Comparison of ENCODE assay signal across 7 cellular contexts in the genomic region with DNA sequence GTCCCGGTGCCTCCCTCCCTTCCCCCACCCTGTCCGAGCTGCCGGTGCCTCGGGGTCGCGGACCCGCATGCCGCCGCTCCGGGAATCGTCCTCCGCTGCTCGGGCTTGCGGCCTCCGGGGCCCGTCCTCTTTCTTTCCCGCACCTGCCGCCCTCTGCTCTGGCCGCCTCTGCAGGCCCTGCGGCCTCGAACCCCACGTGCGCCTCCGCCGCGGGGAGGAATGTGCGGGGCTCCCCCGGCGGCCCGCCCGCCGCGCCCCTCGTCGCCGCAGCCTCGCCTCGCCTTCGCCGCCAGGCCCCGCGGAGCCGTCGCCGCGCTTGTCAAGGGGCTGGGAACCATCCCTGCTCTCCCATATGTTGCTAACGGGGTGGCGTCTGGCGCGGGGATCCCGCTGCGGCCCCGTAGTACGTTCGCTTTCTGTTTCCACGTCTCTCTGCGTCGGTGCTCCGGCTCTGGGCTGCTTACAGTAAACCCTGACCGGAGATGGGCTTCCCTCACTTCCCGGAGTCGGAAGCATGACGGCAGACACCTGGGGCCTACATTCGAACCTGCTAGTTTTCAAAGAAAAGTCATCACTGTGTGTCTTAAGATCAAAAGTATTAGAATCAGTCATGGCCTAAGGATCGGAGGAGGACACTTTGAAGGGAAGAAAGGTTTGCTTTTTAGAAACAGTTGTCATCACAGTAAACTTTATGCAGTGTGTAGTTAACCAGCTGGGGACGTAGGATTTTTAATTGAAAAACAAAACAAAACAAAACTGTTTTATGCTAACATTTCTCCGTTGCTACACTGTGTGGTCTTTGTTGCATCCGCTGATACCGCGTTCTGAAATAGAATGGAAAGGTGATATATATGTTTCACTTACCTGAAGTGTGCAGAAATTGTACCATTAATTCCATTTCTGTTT.
A peak's percentile ranks its signal among the peaks of the same experiment; 100 is the strongest.
DNase-seq lines count a peak whose midpoint lies in the region; ATAC-seq and TF ChIP-seq lines count a peak whose summit lies in the region.

No MANE protein-coding gene starts in this region.

- DNase-seq in NCI-H146 treated with DMSO at 0.1 percent for 48 hours (lab: John Stamatoyannopoulos, UW; ENCODE audit: unreplicated experiment) (peak; percentile 41), cerebellum (ENCODE audit: low spot score) (peak; percentile 49)
- peak; percentile 63 for DNase-seq in activated CD4-positive, alpha-beta T cell treated with anti-CD3 and anti-CD28 coated beads for 1 hour
- DNase-seq in stimulated activated CD4-positive, alpha-beta T cell treated with anti-CD3 and anti-CD28 coated beads, Interleukin-2, amount 100 ng/mL, for 24 hours, result peak; percentile 77 to 81

- peak; percentile 42 for ATAC-seq in GM18505 (IDR thresholded peaks at IDR 0.05; ENCODE audit: unreplicated experiment)
- peak; percentile 50 for ATAC-seq in HG02759 (IDR thresholded peaks at IDR 0.05; ENCODE audit: unreplicated experiment)

- H3K27me3 ChIP-seq in layer of hippocampus (ENCODE audit: control insufficient read depth, insufficient read depth, low read length), result no peaks in the 10 kb centered on the region

- TF ChIP-seq POLR2A in GM18505 (IDR thresholded peaks at IDR 0.05; ENCODE audit: borderline replicate concordance, extremely low read depth, insufficient read depth, insufficient read length), result peak; percentile 37

- peak overlapping the region; percentile 83 for H3K27ac ChIP-seq in layer of hippocampus (ENCODE audit: low read depth, low read length)

Comparison
In these comparisons a context has a peak if more than half of its experiments do, and no peak if none do; other contexts are left out.
1. Peak in every context shown above with its lines: DNase-seq, ATAC-seq and H3K27ac ChIP-seq.